In the genomic region with DNA sequence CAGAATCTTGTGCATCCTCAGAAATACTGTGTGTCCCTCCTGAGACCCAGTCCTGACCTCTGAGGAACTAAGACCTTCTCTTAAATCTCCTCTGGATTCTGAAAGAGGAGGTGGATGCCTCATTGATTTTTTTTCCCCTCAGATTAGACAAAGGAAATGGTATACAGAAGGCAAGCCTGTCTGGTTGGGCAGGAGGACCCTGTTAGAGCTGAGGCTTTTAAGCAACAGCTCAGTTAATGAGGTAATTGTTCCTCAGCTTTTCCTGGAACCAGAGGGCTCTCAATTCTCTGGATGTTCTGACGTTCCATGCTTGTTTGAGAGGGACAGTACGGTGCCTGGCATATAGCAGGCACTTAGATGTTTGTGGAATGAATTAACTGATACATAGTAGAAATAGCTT, we compare ENCODE assay signal across 17 cellular contexts. TPM values are rescaled to one million over a fixed set of nuclear protein-coding genes. Genes with fewer than 3 reads are reported as not detected.
DNase-seq lines count a peak whose midpoint lies in the region; ATAC-seq lines count a peak whose summit lies in the region.
"Had no signal": no experiment of that assay in that cellular context is flagged by ENCODE, and none has a peak within 500 bp of the region (broad histone marks: within the 10 kb centered on the region; RNA-seq: fewer than 3 reads in every experiment).

No MANE protein-coding gene starts in this region.

- peaks cover 11% of the 10 kb centered on the region; the same call in 1 of the 2 replicates for H3K36me3 ChIP-seq in Karpas-422 (ENCODE audit: insufficient read depth, low read length)

- ATAC-seq in naive thymus-derived CD8-positive, alpha-beta T cell = no peak
- ATAC-seq in HG03108 (IDR thresholded peaks at IDR 0.05; ENCODE audit: unreplicated experiment) (no peak), GM18858 (IDR thresholded peaks at IDR 0.05; ENCODE audit: unreplicated experiment) (no peak)
- ATAC-seq: activated CD4-positive, CD25-positive, alpha-beta regulatory T cell treated with anti-CD3 and anti-CD28 coated beads, Interleukin-2, amount 50 U/mL, for 24 hours; activated T-cell treated with anti-CD3 and anti-CD28 coated beads, Interleukin-2, amount 50 U/mL, for 4 hours; K562 had no signal

- H3K9me3 ChIP-seq in Karpas-422 (ENCODE audit: low read length) = no peaks in the 10 kb centered on the region
- H3K9me3 ChIP-seq: stomach had no signal

- H2AFZ ChIP-seq in Karpas-422 (ENCODE audit: low read length) = no peak overlapping the region

- H3K4me1 ChIP-seq in Karpas-422 (ENCODE audit: low read length) = peaks cover 67% of the 10 kb centered on the region

- peaks cover 56% of the 10 kb centered on the region for H3K36me3 Mint-ChIP-seq in T-helper 2 cell treated with Interferon-gamma antibody and Interleukin-4, amounts not matched to agents 5 μg/mL and 100 μg/mL, for 36 hours (ENCODE audit: low read depth)
- peaks cover 45% of the 10 kb centered on the region for H3K36me3 Mint-ChIP-seq in activated T-helper 1 cell treated with anti-CD3 and anti-CD28 coated beads, Interleukin-12 subunit alpha, Interleukin-12 subunit beta, Interleukin-2, Interleukin-4 antibody, amounts not matched to agents 30 ng/mL and 10 ng/mL and 1 ng/mL, durations not matched to agents 14 hours and 24 hours and 36 hours (ENCODE audit: low read depth)
- peaks cover 0 to 34% (median 3%) of the 10 kb centered on the region in 3 donors for H3K36me3 Mint-ChIP-seq in naive thymus-derived CD8-positive, alpha-beta T cell

- H3K9ac ChIP-seq in Karpas-422 (ENCODE audit: low read length) = peak overlapping the region; percentile 54

- intact Hi-C loops in activated T-helper 1 cell treated with anti-CD3 and anti-CD28 coated beads, Interleukin-12 subunit alpha, Interleukin-12 subunit beta, Interleukin-2, Interleukin-4 antibody, amounts not matched to agents 30 ng/mL and 10 ng/mL and 1 ng/mL, durations not matched to agents 14 hours and 24 hours and 36 hours (cut with micrococcal nuclease) = no loop called here

- no peaks in the 10 kb centered on the region for H3K27me3 ChIP-seq in Karpas-422 (ENCODE audit: low read length)
- H3K27me3 ChIP-seq: stomach had no signal

- H3K27me3 Mint-ChIP-seq in T-helper 2 cell treated with Interferon-gamma antibody and Interleukin-4, amounts not matched to agents 5 μg/mL and 100 μg/mL, for 36 hours (ENCODE audit: low read depth) = no peaks in the 10 kb centered on the region
- no peaks in the 10 kb centered on the region for H3K27me3 Mint-ChIP-seq in activated T-helper 1 cell treated with anti-CD3 and anti-CD28 coated beads, Interleukin-12 subunit alpha, Interleukin-12 subunit beta, Interleukin-2, Interleukin-4 antibody, amounts not matched to agents 30 ng/mL and 10 ng/mL and 1 ng/mL, durations not matched to agents 14 hours and 24 hours and 36 hours (ENCODE audit: insufficient read depth)
- H3K27me3 Mint-ChIP-seq in naive thymus-derived CD8-positive, alpha-beta T cell = no peaks in the 10 kb centered on the region
- H3K27me3 Mint-ChIP-seq: central memory CD8-positive, alpha-beta T cell had no signal

- H3K4me2 ChIP-seq in Karpas-422 (ENCODE audit: low read depth, low read length, poor library complexity, severe bottlenecking) = peak overlapping the region; percentile 87

- H3K4me1 Mint-ChIP-seq in T-helper 2 cell treated with Interferon-gamma antibody and Interleukin-4, amounts not matched to agents 5 μg/mL and 100 μg/mL, for 36 hours (ENCODE audit: low read depth) = peaks cover 32% of the 10 kb centered on the region
- peaks cover 64% of the 10 kb centered on the region for H3K4me1 Mint-ChIP-seq in activated T-helper 1 cell treated with anti-CD3 and anti-CD28 coated beads, Interleukin-12 subunit alpha, Interleukin-12 subunit beta, Interleukin-2, Interleukin-4 antibody, amounts not matched to agents 30 ng/mL and 10 ng/mL and 1 ng/mL, durations not matched to agents 14 hours and 24 hours and 36 hours (ENCODE audit: low read depth)
- peaks cover 34 to 61% (median 35%) of the 10 kb centered on the region in 4 donors for H3K4me1 Mint-ChIP-seq in naive thymus-derived CD8-positive, alpha-beta T cell

- peak overlapping the region; percentile 100 for H3K27ac ChIP-seq in Karpas-422 (ENCODE audit: low read length)
- H3K27ac ChIP-seq: C4-2B had no signal

- H4K20me1 ChIP-seq in Karpas-422 (ENCODE audit: insufficient read depth, low read depth, low read length) = no peaks in the 10 kb centered on the region

- peak overlapping the region; percentile 89 for H3K27ac Mint-ChIP-seq in T-helper 2 cell treated with Interferon-gamma antibody and Interleukin-4, amounts not matched to agents 5 μg/mL and 100 μg/mL, for 36 hours
- peak overlapping the region; percentile 84 for H3K27ac Mint-ChIP-seq in activated T-helper 1 cell treated with anti-CD3 and anti-CD28 coated beads, Interleukin-12 subunit alpha, Interleukin-12 subunit beta, Interleukin-2, Interleukin-4 antibody, amounts not matched to agents 30 ng/mL and 10 ng/mL and 1 ng/mL, durations not matched to agents 14 hours and 24 hours and 36 hours
- H3K27ac Mint-ChIP-seq in naive thymus-derived CD8-positive, alpha-beta T cell = peak overlapping the region; percentile 0 to 98 (median 90)

- no peak overlapping the region for H3K4me3 Mint-ChIP-seq in T-helper 2 cell treated with Interferon-gamma antibody and Interleukin-4, amounts not matched to agents 5 μg/mL and 100 μg/mL, for 36 hours
- no peak overlapping the region for H3K4me3 Mint-ChIP-seq in activated T-helper 1 cell treated with anti-CD3 and anti-CD28 coated beads, Interleukin-12 subunit alpha, Interleukin-12 subunit beta, Interleukin-2, Interleukin-4 antibody, amounts not matched to agents 30 ng/mL and 10 ng/mL and 1 ng/mL, durations not matched to agents 14 hours and 24 hours and 36 hours
- H3K4me3 Mint-ChIP-seq in naive thymus-derived CD8-positive, alpha-beta T cell = no peak overlapping the region
- H3K4me3 Mint-ChIP-seq: activated T-cell treated with anti-CD3 and anti-CD28 coated beads, Interleukin-2, amount 50 U/mL, for 4 hours; central memory CD8-positive, alpha-beta T cell; H9 had no signal

- POLR2A ChIA-PET in naive thymus-derived CD8-positive, alpha-beta T cell (lab: Charles Lee) = interaction anchor here (0.6 to 1.1 kb wide), 2 partner anchors 203 to 426 kb away, joined by 3 to 7 read pairs; partner anchors contain the start of gene MSH2

- DNase-seq in T-helper 2 cell treated with Interferon-gamma antibody and Interleukin-4, amounts not matched to agents 5 μg/mL and 100 μg/mL, for 36 hours (ENCODE audit: low spot score) = no peak
- DNase-seq in T-helper 2 cell = no peak
- peak; percentile 48 for DNase-seq in Karpas-422
- no peak for DNase-seq in activated T-helper 1 cell treated with anti-CD3 and anti-CD28 coated beads, Interleukin-12 subunit alpha, Interleukin-12 subunit beta, Interleukin-2, Interleukin-4 antibody, amounts not matched to agents 30 ng/mL and 10 ng/mL and 1 ng/mL, durations not matched to agents 14 hours and 24 hours and 36 hours (ENCODE audit: low spot score)
- DNase-seq in naive thymus-derived CD8-positive, alpha-beta T cell = no peak
- DNase-seq in NCI-H526 treated with DMSO at 0.1 percent for 48 hours (lab: John Stamatoyannopoulos, UW) = no peak
- DNase-seq: activated T-cell treated with anti-CD3 and anti-CD28 coated beads, Interleukin-2, amount 50 U/mL, for 4 hours; H9; islet precursor cell; NCI-H1436; stomach had no signal

- no peaks in the 10 kb centered on the region for H3K9me3 Mint-ChIP-seq in T-helper 2 cell treated with Interferon-gamma antibody and Interleukin-4, amounts not matched to agents 5 μg/mL and 100 μg/mL, for 36 hours
- H3K9me3 Mint-ChIP-seq in activated T-helper 1 cell treated with anti-CD3 and anti-CD28 coated beads, Interleukin-12 subunit alpha, Interleukin-12 subunit beta, Interleukin-2, Interleukin-4 antibody, amounts not matched to agents 30 ng/mL and 10 ng/mL and 1 ng/mL, durations not matched to agents 14 hours and 24 hours and 36 hours = no peaks in the 10 kb centered on the region
- no peaks in the 10 kb centered on the region for H3K9me3 Mint-ChIP-seq in naive thymus-derived CD8-positive, alpha-beta T cell
- H3K9me3 Mint-ChIP-seq: activated T-cell treated with anti-CD3 and anti-CD28 coated beads, Interleukin-2, amount 50 U/mL, for 4 hours; central memory CD8-positive, alpha-beta T cell; H9 had no signal

- H3K9me2 ChIP-seq in Karpas-422 (replicated peaks; ENCODE audit: insufficient read depth, low read length) = no peaks in the 10 kb centered on the region

- H3K4me3 ChIP-seq in Karpas-422 (ENCODE audit: low read length) = peak overlapping the region; percentile 34; the same call in 1 of the 2 replicates
- H3K4me3 ChIP-seq: K562, stomach had no signal

- peaks cover 42% of the 10 kb centered on the region for H3K79me2 ChIP-seq in Karpas-422 (ENCODE audit: low read length)

RNA-seq across cellular contexts. Expression of gene TTC7A, which starts 36.2 kb away (rescaled TPM):
- total RNA-seq in Karpas-422 (2014; rRNA removed; shearing (Covaris generic); ENCODE audit: low replicate concordance) = 53.7 and 54.6 TPM in 2 replicates
- 72.5 and 77.2 TPM in 2 replicates for total RNA-seq in activated T-helper 1 cell treated with anti-CD3 and anti-CD28 coated beads, Interleukin-12 subunit alpha, Interleukin-12 subunit beta, Interleukin-2, Interleukin-4 antibody, amounts not matched to agents 30 ng/mL and 10 ng/mL and 1 ng/mL, durations not matched to agents 14 hours and 24 hours and 36 hours
- total RNA-seq in naive thymus-derived CD8-positive, alpha-beta T cell = 10 to 100 TPM; 40.6 to 44.9 TPM
- 10 to 100 TPM in 1 of 3 donors, 1 to 10 TPM in 2; 6.2 to 16.2 (median 9.3) TPM for polyA plus RNA-seq in naive thymus-derived CD8-positive, alpha-beta T cell
